ENCODE assay signal across 17 cellular contexts in the genomic region with DNA sequence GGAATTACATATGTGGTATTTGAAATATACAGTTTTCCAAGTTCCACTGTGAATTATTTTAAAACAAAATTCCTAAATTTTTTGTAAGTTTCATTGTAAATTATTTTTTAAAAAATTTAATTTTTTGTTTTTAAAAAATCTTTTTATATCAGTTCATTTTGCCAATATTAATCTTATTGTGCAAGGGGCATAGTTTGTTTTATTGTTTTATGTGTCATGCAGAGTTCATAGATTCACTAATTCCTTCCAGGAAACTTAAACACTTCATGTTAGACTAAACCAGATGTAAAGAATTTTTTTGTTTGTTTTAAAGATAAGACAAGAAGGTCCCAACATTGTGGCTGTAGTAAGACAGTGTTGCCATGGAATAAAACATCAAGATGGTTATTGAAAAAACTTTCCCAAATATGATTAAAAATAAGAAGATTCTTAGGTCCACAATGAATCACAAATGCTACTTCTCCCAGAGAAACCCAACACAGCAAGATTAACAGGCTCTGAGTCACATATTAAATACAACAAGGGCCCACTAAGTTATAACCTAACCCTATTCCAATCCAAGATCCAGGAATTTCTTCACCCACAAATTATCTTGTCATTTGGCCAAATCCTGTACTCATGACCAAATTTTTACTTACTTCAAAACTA.
DNase-seq lines count a peak whose midpoint lies in the region; ATAC-seq, FAIRE-seq and TF ChIP-seq lines count a peak whose summit lies in the region.
"Had no signal": no experiment of that assay in that cellular context is flagged by ENCODE, and none has a peak within 500 bp of the region (broad histone marks: within the 10 kb centered on the region; RNA-seq: fewer than 3 reads in every experiment).

No MANE protein-coding gene starts in this region.

- H3K79me2 ChIP-seq in fibroblast of lung (ENCODE audit: control insufficient read depth, insufficient read depth, low read length) (no peaks in the 10 kb centered on the region), MM.1S (ENCODE audit: low read length) (no peaks in the 10 kb centered on the region)

- H2AFZ ChIP-seq in fibroblast of lung (ENCODE audit: low read length): no peak overlapping the region
- no peak overlapping the region for H2AFZ ChIP-seq in MM.1S (ENCODE audit: low read length)

- CTCF ChIA-PET in RWPE1 (lab: Yijun Ruan, JAX): interaction anchor here (0.7 kb wide), 1 partner anchor 1317 kb away, joined by 3 read pairs; no protein-coding TSS in a partner anchor

- H3K4me2 ChIP-seq in fibroblast of lung (ENCODE audit: extremely low read depth, insufficient read depth, low read length) (no peak overlapping the region), MM.1S (ENCODE audit: low read depth, low read length) (no peak overlapping the region)

- no peaks in the 10 kb centered on the region for H4K20me1 ChIP-seq in fibroblast of lung (ENCODE audit: control insufficient read depth, extremely low read depth, insufficient read depth, low read length)
- H4K20me1 ChIP-seq in MM.1S (ENCODE audit: insufficient read depth, low read length): no peaks in the 10 kb centered on the region

- no peak overlapping the region for H3K4me3 ChIP-seq in fibroblast of lung (replicated peaks in 1 of 4; ENCODE audit: control extremely low read depth in 1 of 4, insufficient read depth in 1 of 4, low read depth in 3 of 4, low read length in 4 of 4)
- no peak overlapping the region for H3K4me3 ChIP-seq in pancreas
- no peak overlapping the region for H3K4me3 ChIP-seq in MM.1S (ENCODE audit: low read length)
- H3K4me3 ChIP-seq: body of pancreas, gastroesophageal sphincter, ovary had no signal

- H3K9me3 ChIP-seq in fibroblast of lung (ENCODE audit: control insufficient read depth, insufficient read depth, low read depth, low read length) (no peaks in the 10 kb centered on the region), pancreas (no peaks in the 10 kb centered on the region), MM.1S (replicated peaks; ENCODE audit: insufficient read depth, low read length) (no peaks in the 10 kb centered on the region)
- H3K9me3 ChIP-seq: body of pancreas, ovary had no signal

- DNase-seq in ELR (ENCODE audit: low read depth) (peak; percentile 90), RWPE1 (ENCODE audit: low spot score) (peak; percentile 55), fibroblast of lung (ENCODE audit: low read depth in 2 of 2) (peak; percentile 95 to 96), pancreas (no peak), activated gamma-delta T cell treated with Interleukin-2 at 50 U/mL for 16 hours (no peak), MM.1S (no peak), NCI-H2107 (lab: John Stamatoyannopoulos, UW) (no peak)
- DNase-seq in activated CD8-positive, alpha-beta memory T cell treated with anti-CD3 and anti-CD28 coated beads for 24 hours: no peak
- DNase-seq: activated T-cell treated with anti-CD3 and anti-CD28 coated beads for 4 hours; body of pancreas; DMS 273 treated with DMSO at 0.1 percent for 48 hours; Karpas-422; ovary; stimulated activated CD4-positive, alpha-beta T cell treated with anti-CD3 and anti-CD28 coated beads, Interleukin-2, amount 100 ng/mL, for 48 hours; stimulated activated naive CD8-positive, alpha-beta T cell treated with anti-CD3 and anti-CD28 coated beads, Interleukin-15, Interleukin-2, amounts not matched to agents 100 U/mL and 50 U/mL, for 24 hours had no signal

- peak in 2 of 4 donors; percentile 39 to 44 for ATAC-seq in pancreas
- ATAC-seq: body of pancreas; gastroesophageal sphincter; Right ventricle myocardium inferior; stimulated activated naive CD8-positive, alpha-beta T cell treated with anti-CD3 and anti-CD28 coated beads, Interleukin-15, Interleukin-2, amounts not matched to agents 100 U/mL and 50 U/mL, for 24 hours had no signal

- no peak overlapping the region for H3K27ac ChIP-seq in RWPE1
- H3K27ac ChIP-seq in fibroblast of lung (ENCODE audit: insufficient read depth, low read length): peak overlapping the region; percentile 54
- H3K27ac ChIP-seq in pancreas: no peak overlapping the region
- no peak overlapping the region for H3K27ac ChIP-seq in MM.1S (ENCODE audit: low read length)
- H3K27ac ChIP-seq: body of pancreas, gastroesophageal sphincter, ovary had no signal

- no peaks in the 10 kb centered on the region for H3K9me2 ChIP-seq in MM.1S (replicated peaks; ENCODE audit: insufficient read depth, low read length)

- POLR2A ChIA-PET in RWPE1 (lab: Yijun Ruan, JAX; ENCODE audit: low non-redundant PET): no interaction called here

- H3K4me1 ChIP-seq in fibroblast of lung (ENCODE audit: control insufficient read depth, extremely low read depth, insufficient read depth, low read length) (peaks cover 15% of the 10 kb centered on the region), pancreas (no peaks in the 10 kb centered on the region), MM.1S (ENCODE audit: low read length) (no peaks in the 10 kb centered on the region)
- H3K4me1 ChIP-seq: body of pancreas, gastroesophageal sphincter had no signal

- H3K27me3 ChIP-seq in fibroblast of lung (ENCODE audit: control insufficient read depth, insufficient read depth, low read length): no peaks in the 10 kb centered on the region
- H3K27me3 ChIP-seq in pancreas: no peaks in the 10 kb centered on the region
- H3K27me3 ChIP-seq in MM.1S (replicated peaks; ENCODE audit: insufficient read depth, low read length): no peaks in the 10 kb centered on the region
- H3K27me3 ChIP-seq: body of pancreas, gastroesophageal sphincter, ovary had no signal

- intact Hi-C loops in pancreas (cut with DNase I): no loop called here

- FAIRE-seq in pancreas (lab: Jason Lieb, UNC): peak; percentile 47

- no peak overlapping the region for H3K9ac ChIP-seq in fibroblast of lung (ENCODE audit: insufficient read depth, low read length)
- H3K9ac ChIP-seq in MM.1S (ENCODE audit: low read length): no peak overlapping the region

- H3K36me3 ChIP-seq in fibroblast of lung (ENCODE audit: control insufficient read depth, insufficient read depth, low read length): no peaks in the 10 kb centered on the region
- H3K36me3 ChIP-seq in pancreas: no peaks in the 10 kb centered on the region
- H3K36me3 ChIP-seq in MM.1S (replicated peaks; ENCODE audit: insufficient read depth, low read length): no peaks in the 10 kb centered on the region
- H3K36me3 ChIP-seq: gastroesophageal sphincter, ovary had no signal

- no peaks in the 10 kb centered on the region for H3F3A ChIP-seq in MM.1S (ENCODE audit: insufficient read depth, low read length)

- TF ChIP-seq CTCF in RWPE1 (conservative IDR thresholded peaks at IDR 0.05; ENCODE audit: low read depth): no peak
- no peak for TF ChIP-seq CTCF in fibroblast of lung (conservative IDR thresholded peaks at IDR 0.05 in 1 of 2, IDR thresholded peaks at IDR 0.05 in 1 of 2; ENCODE audit: low read depth in 1 of 2, low read length in 2 of 2)
- TF ChIP-seq CTCF in pancreas (IDR thresholded peaks at IDR 0.05): no peak
- TF ChIP-seq CTCF in MM.1S (IDR thresholded peaks at IDR 0.05; ENCODE audit: low read length): no peak

Comparison
In these comparisons a context has a peak if more than half of its experiments do, and no peak if none do; other contexts are left out.
1. DNase-seq: peak in ELR (single experiment), RWPE1 (single experiment) and fibroblast of lung (2 of 2); none in pancreas (0 of 6), activated gamma-delta T cell treated with Interleukin-2 at 50 U/mL for 16 hours (single experiment), MM.1S (single experiment), activated CD8-positive, alpha-beta memory T cell treated with anti-CD3 and anti-CD28 coated beads for 24 hours (single experiment) and NCI-H2107 (single experiment).